Comparison of ENCODE assay signal across 7 cellular contexts in the genomic region with DNA sequence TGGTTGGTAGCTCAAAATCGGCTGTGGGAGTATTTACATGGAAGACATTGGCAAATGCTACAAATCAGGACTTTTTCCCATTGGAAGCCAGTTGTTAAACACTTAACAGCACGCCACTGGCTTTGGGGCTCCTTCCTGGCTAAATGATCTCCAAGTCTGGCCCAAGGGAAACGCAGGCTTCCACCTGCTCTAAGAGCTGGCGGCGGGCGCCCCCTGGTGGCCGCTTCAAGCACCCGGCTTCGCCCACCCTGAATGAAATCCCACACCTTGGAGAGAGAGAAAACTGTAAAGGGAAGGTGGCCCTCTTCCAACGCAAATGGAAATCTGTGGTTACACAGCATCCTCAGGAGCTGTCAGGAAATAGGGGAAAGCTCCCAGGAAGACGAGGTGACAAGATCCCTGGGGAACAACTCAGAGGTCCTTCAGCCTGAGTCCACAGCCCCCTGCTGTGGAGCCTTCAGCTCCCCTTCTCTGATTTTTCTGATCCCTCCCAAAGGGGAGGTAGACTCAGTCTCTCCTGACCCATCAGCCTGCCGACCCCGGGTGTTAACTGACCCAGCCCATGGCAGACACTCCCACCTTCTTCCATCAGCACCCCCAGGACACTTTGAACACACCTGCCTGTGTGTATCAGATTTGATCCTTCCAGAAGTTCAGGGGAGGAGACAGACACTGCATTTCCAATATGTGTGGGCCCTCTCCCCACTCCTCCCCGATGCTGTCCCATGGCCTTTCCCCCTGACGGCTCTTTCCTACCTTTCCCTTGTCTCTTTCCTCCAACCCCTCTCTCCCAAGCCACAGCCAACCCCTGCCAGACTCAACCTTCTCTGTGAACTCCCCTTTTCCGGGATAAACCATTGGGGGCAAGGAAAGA. TPM values are rescaled to one million over a fixed set of nuclear protein-coding genes. Genes with fewer than 3 reads are reported as not detected.
DNase-seq lines count a peak whose midpoint lies in the region; ATAC-seq and TF ChIP-seq lines count a peak whose summit lies in the region.

No MANE protein-coding gene starts in this region.

- in situ Hi-C loops in GM13976 (cut with MboI; ENCODE audit: low sequenced_read_pairs, unreplicated experiment): loop anchor here (5.0 kb wide), 1 partner anchor 51 kb away; no protein-coding TSS in a partner anchor

- peak; percentile 47 for ATAC-seq in HG03342 (IDR thresholded peaks at IDR 0.05; ENCODE audit: unreplicated experiment)
- ATAC-seq in left colon: peak; percentile 93

- intact Hi-C loops in left colon (cut with DNase I, micrococcal nuclease): loop anchor here in 1 of 2 donors (5.0 kb wide), 1 partner anchor 51 kb away; no protein-coding TSS in a partner anchor

- DNase-seq in GM13976 (ENCODE audit: low spot score) (peak; percentile 83), NCI-H460 (ENCODE audit: extremely low read depth, low read depth) (peak; percentile 63), cerebellum (ENCODE audit: low spot score) (peak; percentile 80), left colon (peak; percentile 71 to 85)
- DNase-seq in activated CD4-positive, alpha-beta T cell treated with anti-CD3 and anti-CD28 coated beads for 1 hour: peak; percentile 66
- peak; percentile 78 for DNase-seq in stimulated activated CD4-positive, alpha-beta T cell treated with anti-CD3 and anti-CD28 coated beads, Interleukin-4, amount 100 ng/mL, for 24 hours

- TF ChIP-seq CTCF in GM13976 (IDR thresholded peaks at IDR 0.05; ENCODE audit: borderline replicate concordance, control extremely low read depth, extremely low read depth, insufficient read depth, missing control alignments): peak; percentile 91

RNA-seq across cellular contexts. Expression of a gene that starts 15.4 kb away (rescaled TPM):
- total RNA-seq in NCI-H460 (2014; rRNA removed; shearing (Covaris generic)): not detected in 2 replicates
- not detected in 2 replicates for polyA plus RNA-seq in NCI-H460 (2014; cell fraction: nucleus; rRNA removed)
- total RNA-seq in cerebellum: 1.2 TPM
- 1 to 10 TPM; 1.3 to 5.1 TPM for total RNA-seq in left colon

RNA-seq across cellular contexts. Expression of a gene that starts 20.4 kb away (rescaled TPM):
- not detected in 2 replicates for total RNA-seq in NCI-H460 (2014; rRNA removed; shearing (Covaris generic))
- polyA plus RNA-seq in NCI-H460 (2014; cell fraction: nucleus; rRNA removed): not detected in 2 replicates
- total RNA-seq in cerebellum (1.1 TPM), left colon (1 to 10 TPM; 3.6 to 8.0 TPM)

RNA-seq across cellular contexts. Expression of a gene that starts 55.9 kb away (rescaled TPM):
- 226 and 245 TPM in 2 replicates for total RNA-seq in NCI-H460 (2014; rRNA removed; shearing (Covaris generic))
- 155 and 194 TPM in 2 replicates for polyA plus RNA-seq in NCI-H460 (2014; cell fraction: nucleus; rRNA removed)
- total RNA-seq in cerebellum (40.1 TPM), left colon (10 to 100 TPM; 87.2 to 97.3 TPM)

RNA-seq across cellular contexts. Expression of a gene that starts 57.3 kb away (rescaled TPM):
- total RNA-seq in NCI-H460 (2014; rRNA removed; shearing (Covaris generic)): 70.1 and 70.4 TPM in 2 replicates
- 57.1 and 75.2 TPM in 2 replicates for polyA plus RNA-seq in NCI-H460 (2014; cell fraction: nucleus; rRNA removed)
- total RNA-seq in cerebellum (112 TPM), left colon (10 to 100 TPM; 43.9 to 47.9 TPM)

Comparison
In these comparisons a context has a peak if more than half of its experiments do, and no peak if none do; other contexts are left out.
1. Peak in every context shown above with its lines: DNase-seq and ATAC-seq.